8 cellular contexts compared by ENCODE assay signal in the genomic region with DNA sequence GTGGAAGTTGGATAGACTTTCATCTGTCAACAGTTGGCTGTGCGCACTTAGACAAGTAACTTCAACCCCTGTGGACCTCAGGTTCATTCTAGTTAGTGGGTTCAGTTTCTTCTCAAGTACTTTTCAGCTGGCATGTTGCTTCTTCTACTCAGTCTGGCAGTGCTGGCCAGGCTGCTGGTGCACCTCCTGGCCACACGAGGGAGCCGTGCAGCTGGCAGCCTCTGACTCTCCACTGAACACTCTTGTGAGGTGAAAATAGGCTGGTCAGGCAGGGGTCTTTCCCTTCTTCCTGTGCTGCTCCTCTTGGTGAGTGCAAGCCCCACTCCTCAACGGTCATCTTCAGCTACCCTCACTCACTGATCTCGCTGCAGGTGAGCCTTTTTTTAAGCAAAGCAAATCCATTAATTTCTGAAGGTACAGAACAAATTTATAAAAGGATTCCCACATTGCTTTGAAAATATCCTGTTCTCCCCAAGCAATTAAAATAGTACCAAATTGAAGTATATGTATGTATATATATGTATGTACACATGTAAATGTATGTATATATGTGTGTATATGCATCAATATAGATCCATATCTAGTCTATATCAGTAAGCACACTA. TPM values are rescaled to one million over a fixed set of nuclear protein-coding genes. Genes with fewer than 3 reads are reported as not detected.
DNase-seq lines count a peak whose midpoint lies in the region; ATAC-seq and TF ChIP-seq lines count a peak whose summit lies in the region.

No MANE protein-coding gene starts in this region.

- H3K27me3 ChIP-seq in OCI-LY3 (ENCODE audit: low read depth, low read length) (peaks cover 21% of the 10 kb centered on the region), ovary (no peaks in the 10 kb centered on the region)

- TF ChIP-seq CTCF in AG09319 (IDR thresholded peaks at IDR 0.05; ENCODE audit: low read depth, low read length) (peak; percentile 100), OCI-LY3 (IDR thresholded peaks at IDR 0.05; ENCODE audit: low read depth, low read length) (peak; percentile 73), fibroblast of pulmonary artery (IDR thresholded peaks at IDR 0.05; ENCODE audit: low read length, missing control alignments) (peak; percentile 88), ovary (IDR thresholded peaks at IDR 0.05) (peak; percentile 52 to 71 (median 57))

- peak; percentile 3 for DNase-seq in AG09319 (ENCODE audit: extremely low read depth, low read depth)
- peak; percentile 49 to 52 for DNase-seq in activated T-cell treated with anti-CD3 and anti-CD28 coated beads, Interleukin-2, amount 50 U/mL, for 72 hours
- peak; percentile 51 for DNase-seq in fibroblast of pulmonary artery (ENCODE audit: low read depth)
- DNase-seq in ovary, result peak; percentile 36 to 69 (median 56)
- peak; percentile 54 for DNase-seq in ureter (ENCODE audit: low spot score)

- H3K27ac ChIP-seq in OCI-LY3 (ENCODE audit: low read length), result no peak overlapping the region
- H3K27ac ChIP-seq in ovary, result no peak overlapping the region

- no peak for TF ChIP-seq POLR2A in ovary (IDR thresholded peaks at IDR 0.05)

- H3K4me2 ChIP-seq in OCI-LY3 (ENCODE audit: low read length), result peak overlapping the region; percentile 70

- intact Hi-C loops in ovary (cut with DNase I), result loop anchor here in 2 of 4 donors (5.0 to 10.0 kb wide), 2 partner anchors 60 to 153 kb away; no protein-coding TSS in a partner anchor

- no peaks in the 10 kb centered on the region for H3K79me2 ChIP-seq in OCI-LY3 (ENCODE audit: low read length)

- H3K36me3 ChIP-seq in OCI-LY3 (replicated peaks; ENCODE audit: low read depth, low read length), result no peaks in the 10 kb centered on the region
- H3K36me3 ChIP-seq in ovary, result no peaks in the 10 kb centered on the region

- H2AFZ ChIP-seq in OCI-LY3 (ENCODE audit: low read depth, low read length), result peak overlapping the region; percentile 83

- H3K4me3 Mint-ChIP-seq in activated T-cell treated with anti-CD3 and anti-CD28 coated beads, Interleukin-2, amount 50 U/mL, for 72 hours, result no peak overlapping the region

- no peaks in the 10 kb centered on the region for H3K9me3 ChIP-seq in OCI-LY3 (ENCODE audit: insufficient read depth, low read length)
- H3K9me3 ChIP-seq in ovary, result no peaks in the 10 kb centered on the region

- H3K4me1 Mint-ChIP-seq in activated T-cell treated with anti-CD3 and anti-CD28 coated beads, Interleukin-2, amount 50 U/mL, for 72 hours (ENCODE audit: low read depth), result no peaks in the 10 kb centered on the region

- peak overlapping the region; percentile 60 for H3K4me3 ChIP-seq in OCI-LY3 (ENCODE audit: low read length)
- H3K4me3 ChIP-seq in fibroblast of pulmonary artery (replicated peaks; ENCODE audit: low read depth, low read length), result no peak overlapping the region
- H3K4me3 ChIP-seq in ovary, result no peak overlapping the region

- peak; percentile 80 for ATAC-seq in GM18517 (IDR thresholded peaks at IDR 0.05; ENCODE audit: unreplicated experiment)
- ATAC-seq in HG03135 (IDR thresholded peaks at IDR 0.05; ENCODE audit: unreplicated experiment), result peak; percentile 87
- peak; percentile 73 to 86 for ATAC-seq in activated T-cell treated with anti-CD3 and anti-CD28 coated beads, Interleukin-2, amount 50 U/mL, for 72 hours (replicated peaks in 1 of 2)

- peaks cover 20% of the 10 kb centered on the region for H3K27me3 Mint-ChIP-seq in activated T-cell treated with anti-CD3 and anti-CD28 coated beads, Interleukin-2, amount 50 U/mL, for 72 hours (ENCODE audit: low read depth)

- no peaks in the 10 kb centered on the region for H3K36me3 Mint-ChIP-seq in activated T-cell treated with anti-CD3 and anti-CD28 coated beads, Interleukin-2, amount 50 U/mL, for 72 hours (ENCODE audit: insufficient read depth in 2 of 2)

- TF ChIP-seq EP300 in ovary (IDR thresholded peaks at IDR 0.05), result no peak

- no peaks in the 10 kb centered on the region for H4K20me1 ChIP-seq in OCI-LY3 (ENCODE audit: insufficient read depth, low read length)

- H3K4me1 ChIP-seq in OCI-LY3 (ENCODE audit: low read length) (0 out of 2 replicates have a peak, but pooled peaks cover 8% of the 10 kb centered on the region), ovary (ENCODE audit: insufficient read depth) (no peaks in the 10 kb centered on the region)

- no peak overlapping the region for H3K27ac Mint-ChIP-seq in activated T-cell treated with anti-CD3 and anti-CD28 coated beads, Interleukin-2, amount 50 U/mL, for 72 hours

- WGBS in ovary, 3 donors, result 22 to 27% (median 23%) methylated on average over 5 of the region's 5 CpGs

- no peak overlapping the region for H3K9ac ChIP-seq in OCI-LY3 (ENCODE audit: low read length)

- no peaks in the 10 kb centered on the region for H3K9me3 Mint-ChIP-seq in activated T-cell treated with anti-CD3 and anti-CD28 coated beads, Interleukin-2, amount 50 U/mL, for 72 hours

RNA-seq across cellular contexts. Expression of a gene that starts 30.6 kb away (rescaled TPM):
- 1 to 10 TPM; 1.6 to 3.3 TPM for total RNA-seq in activated T-cell treated with anti-CD3 and anti-CD28 coated beads, Interleukin-2, amount 50 U/mL, for 72 hours
- total RNA-seq in ovary, result 10 to 100 TPM in 1 of 7 donors, 1 to 10 TPM in 6; 2.5 to 10.5 (median 5.2) TPM
- polyA plus RNA-seq in ovary, result 1 to 10 TPM; 1.1 to 2.8 TPM
- 6.9 TPM for total RNA-seq in ureter

Comparison
In these comparisons a context has a peak if more than half of its experiments do, and no peak if none do; other contexts are left out.
1. DNase-seq: peak in every context shown above with its lines; median percentile 56 in ovary; 54 in ureter; 51 in fibroblast of pulmonary artery; 50 in activated T-cell treated with anti-CD3 and anti-CD28 coated beads, Interleukin-2, amount 50 U/mL, for 72 hours; 3 in AG09319.